32 cellular contexts compared by ENCODE assay signal in genomic region chr17:63542218-63542545, GRCh38. TPM values are rescaled to one million over a fixed set of nuclear protein-coding genes. Genes with fewer than 3 reads are reported as not detected.
"Had no signal": no experiment of that assay in that cellular context is flagged by ENCODE, and none has a peak within 500 bp of the region (broad histone marks: within the 10 kb centered on the region; RNA-seq: fewer than 3 reads in every experiment).

No MANE protein-coding gene starts in this region.

- H3K4me1 Mint-ChIP-seq: activated T-helper 17 cell treated with anti-CD3 and anti-CD28 coated beads, Interleukin-2, amount 50 U/mL, for 72 hours had no signal

- H3K36me3 Mint-ChIP-seq: activated naive CD4-positive, alpha-beta T cell treated with anti-CD3 and anti-CD28 coated beads, Interleukin-2, amount 50 U/mL, for 72 hours had no signal

- H3K4me3 ChIP-seq: adrenal gland, body of pancreas, breast epithelium had no signal

- H3K9me3 Mint-ChIP-seq: activated CD4-positive, alpha-beta T cell treated with anti-CD3 and anti-CD28 coated beads, Interleukin-2, amount 10 ng/mL, durations not matched to agents 24 days and 14 days; activated CD8-positive, alpha-beta T cell treated with anti-CD3 and anti-CD28 coated beads for 36 hours; activated naive CD4-positive, alpha-beta T cell treated with anti-CD3 and anti-CD28 coated beads for 36 hours; activated naive CD4-positive, alpha-beta T cell treated with anti-CD3 and anti-CD28 coated beads, Interleukin-2, amount 50 U/mL, for 72 hours; activated T-cell treated with anti-CD3 and anti-CD28 coated beads, Interleukin-2, amount 50 U/mL, for 72 hours; activated T-helper 17 cell treated with anti-CD3 and anti-CD28 coated beads, Interleukin-2, amount 50 U/mL, for 72 hours; T-helper 1 cell treated with Interleukin-12 subunit alpha and Interleukin-12 subunit beta and Interleukin-4 antibody, amounts not matched to agents 30 μg/mL and 1 μg/mL, for 36 hours; T-helper 2 cell treated with Interferon-gamma antibody and Interleukin-4, amounts not matched to agents 5 μg/mL and 100 μg/mL, for 36 hours had no signal

- H3K27ac Mint-ChIP-seq: activated CD4-positive, alpha-beta T cell treated with anti-CD3 and anti-CD28 coated beads, Interleukin-2, amount 10 ng/mL, durations not matched to agents 24 days and 14 days; activated CD8-positive, alpha-beta T cell treated with anti-CD3 and anti-CD28 coated beads for 36 hours; activated naive CD4-positive, alpha-beta T cell treated with anti-CD3 and anti-CD28 coated beads for 36 hours; activated naive CD4-positive, alpha-beta T cell treated with anti-CD3 and anti-CD28 coated beads, Interleukin-2, amount 50 U/mL, for 72 hours; activated T-cell treated with anti-CD3 and anti-CD28 coated beads, Interleukin-2, amount 50 U/mL, for 72 hours; T-helper 1 cell treated with Interleukin-12 subunit alpha and Interleukin-12 subunit beta and Interleukin-4 antibody, amounts not matched to agents 30 μg/mL and 1 μg/mL, for 36 hours; T-helper 2 cell treated with Interferon-gamma antibody and Interleukin-4, amounts not matched to agents 5 μg/mL and 100 μg/mL, for 36 hours had no signal

- H3K9ac ChIP-seq: KMS-11 had no signal

- H3K4me3 Mint-ChIP-seq: activated CD4-positive, alpha-beta T cell treated with anti-CD3 and anti-CD28 coated beads, Interleukin-2, amount 10 ng/mL, durations not matched to agents 24 days and 14 days; activated CD8-positive, alpha-beta T cell treated with anti-CD3 and anti-CD28 coated beads for 36 hours; activated naive CD4-positive, alpha-beta T cell treated with anti-CD3 and anti-CD28 coated beads for 36 hours; activated T-cell treated with anti-CD3 and anti-CD28 coated beads, Interleukin-2, amount 50 U/mL, for 72 hours; activated T-helper 17 cell treated with anti-CD3 and anti-CD28 coated beads, Interleukin-2, amount 50 U/mL, for 72 hours; T-helper 1 cell treated with Interleukin-12 subunit alpha and Interleukin-12 subunit beta and Interleukin-4 antibody, amounts not matched to agents 30 μg/mL and 1 μg/mL, for 36 hours; T-helper 2 cell treated with Interferon-gamma antibody and Interleukin-4, amounts not matched to agents 5 μg/mL and 100 μg/mL, for 36 hours had no signal

- DNase-seq: activated CD4-positive, alpha-beta T cell treated with anti-CD3 and anti-CD28 coated beads, Interleukin-2, amount 10 ng/mL, durations not matched to agents 24 days and 14 days; activated CD4-positive, alpha-beta T cell treated with anti-CD3 and anti-CD28 coated beads, Interleukin-2, amount 50 U/mL, for 4 hours; activated CD8-positive, alpha-beta T cell treated with anti-CD3 and anti-CD28 coated beads for 36 hours; activated gamma-delta T cell treated with Interleukin-2 at 50 U/mL for 16 hours; activated naive CD4-positive, alpha-beta T cell treated with anti-CD3 and anti-CD28 coated beads for 36 hours; activated T-cell treated with anti-CD3 and anti-CD28 coated beads, Interleukin-2, amount 50 U/mL, for 1 hour; activated T-cell treated with anti-CD3 and anti-CD28 coated beads, Interleukin-2, amount 50 U/mL, for 72 hours; adrenal gland; body of pancreas; MM.1S; MV-4-11; NCI-H1092; NCI-H1436 treated with DMSO at 0.1 percent for 48 hours; NCI-H1694 treated with DMSO at 0.1 percent for 48 hours; NCI-H2029; NCI-H345; NCI-H748 treated with DMSO at 0.1 percent for 48 hours; NK-92 treated with Interleukin-12 subunit alpha and Interleukin-12 subunit beta, amount 100 ng/mL, for 24 hours; PC-3; Right ventricle myocardium superior had no signal

- H3K36me3 ChIP-seq: adrenal gland, breast epithelium had no signal

- H3K27ac ChIP-seq: adrenal gland, body of pancreas, breast epithelium, KMS-11, RWPE1 had no signal

- H3K9me3 ChIP-seq: adrenal gland, body of pancreas, breast epithelium had no signal

- H3K4me2 ChIP-seq: KMS-11 had no signal

- ATAC-seq: activated CD8-positive, alpha-beta T cell treated with anti-CD3 and anti-CD28 coated beads for 36 hours; activated naive CD4-positive, alpha-beta T cell treated with anti-CD3 and anti-CD28 coated beads, Interleukin-2, amount 50 U/mL, for 72 hours; activated T-cell treated with anti-CD3 and anti-CD28 coated beads, Interleukin-2, amount 50 U/mL, for 72 hours; activated T-helper 17 cell treated with anti-CD3 and anti-CD28 coated beads, Interleukin-2, amount 50 U/mL, for 72 hours had no signal

RNA-seq across cellular contexts. Expression of gene KCNH6, which starts 19.0 kb away (rescaled TPM):
- total RNA-seq: activated CD4-positive, alpha-beta T cell treated with anti-CD3 and anti-CD28 coated beads, Interleukin-2, amount 10 ng/mL, durations not matched to agents 24 days and 14 days; activated CD8-positive, alpha-beta memory T cell treated with anti-CD3 and anti-CD28 coated beads for 36 hours; activated CD8-positive, alpha-beta T cell treated with anti-CD3 and anti-CD28 coated beads for 36 hours; activated naive CD4-positive, alpha-beta T cell treated with anti-CD3 and anti-CD28 coated beads for 36 hours; activated T-cell treated with anti-CD3 and anti-CD28 coated beads, Interleukin-2, amount 50 U/mL, for 72 hours; astrocyte; breast epithelium; cardiac septum; LHCN-M2; NCI-H460; PC-3; Right ventricle myocardium superior had no signal
